8 cellular contexts compared by ENCODE assay signal in the genomic region with DNA sequence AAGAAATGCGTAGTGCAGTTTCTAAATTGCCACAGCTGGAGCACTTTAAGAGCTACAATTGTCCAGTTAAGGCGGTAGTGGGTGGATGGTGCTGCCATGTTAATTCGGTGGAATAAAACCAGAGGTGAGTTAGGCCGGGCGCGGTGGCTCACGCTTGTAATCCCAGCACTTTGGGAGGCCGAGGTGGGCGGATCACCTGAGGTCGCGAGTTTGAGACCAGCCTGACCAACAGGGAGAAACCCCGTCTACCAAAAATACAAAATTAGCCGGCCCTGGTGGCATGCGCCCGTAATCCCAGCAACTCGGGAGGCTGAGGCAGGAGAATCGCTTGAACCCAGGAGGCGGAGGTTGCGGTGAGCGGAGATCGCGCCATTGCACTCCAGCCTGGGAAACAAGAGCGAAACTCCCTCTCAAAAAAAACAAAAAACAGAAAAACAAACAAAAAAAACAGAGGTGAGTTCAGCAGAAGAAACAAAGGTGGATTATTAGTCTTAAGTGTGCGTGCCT. TPM values are rescaled to one million over a fixed set of nuclear protein-coding genes. Genes with fewer than 3 reads are reported as not detected.
DNase-seq lines count a peak whose midpoint lies in the region; ATAC-seq and TF ChIP-seq lines count a peak whose summit lies in the region.
"Not testable (repeated sequence)": the region's sequence is repeated elsewhere in the genome, so short reads cannot be mapped to it uniquely, and the experiment has no call there.

No MANE protein-coding gene starts in this region.

- not testable (repeated sequence) for H3K9me2 ChIP-seq in OCI-LY1 (ENCODE audit: low read depth, low read length)

- not testable (repeated sequence) for H3K27ac ChIP-seq in OCI-LY1 (ENCODE audit: low read depth, low read length, poor library complexity, severe bottlenecking); mesodermal cell (ENCODE audit: low read depth, low read length, severe bottlenecking)
- peak overlapping the region; percentile 76 to 87 for H3K27ac ChIP-seq in uterus

- H3K9me3 Mint-ChIP-seq in activated T-cell treated with anti-CD3 and anti-CD28 coated beads, Interleukin-2, amount 50 U/mL, for 4 hours; chondrocyte (ENCODE audit: low read depth): not testable (repeated sequence)

- TF ChIP-seq POLR2A in uterus (IDR thresholded peaks at IDR 0.05): not testable (repeated sequence)

- H4K20me1 ChIP-seq in OCI-LY1 (ENCODE audit: insufficient read depth, low read length): not testable (repeated sequence)

- H3K27me3 Mint-ChIP-seq in activated T-cell treated with anti-CD3 and anti-CD28 coated beads, Interleukin-2, amount 50 U/mL, for 4 hours (ENCODE audit: low read depth); chondrocyte (ENCODE audit: low read depth): not testable (repeated sequence)

- peaks cover 17% of the 10 kb centered on the region for H3K36me3 ChIP-seq in OCI-LY1 (ENCODE audit: insufficient read depth, low read length)
- H3K36me3 ChIP-seq in mesodermal cell (ENCODE audit: control insufficient read depth, insufficient read depth, low read length); uterus: not testable (repeated sequence)

- not testable (repeated sequence) for H3K27me3 ChIP-seq in OCI-LY1 (ENCODE audit: insufficient read depth, low read length); uterus

- intact Hi-C loops in Right ventricle myocardium inferior (cut with DNase I); uterus (cut with DNase I; ENCODE audit: low total_unique reads): not testable (repeated sequence)

- peaks cover 26% of the 10 kb centered on the region for H3K4me1 Mint-ChIP-seq in activated T-cell treated with anti-CD3 and anti-CD28 coated beads, Interleukin-2, amount 50 U/mL, for 4 hours (ENCODE audit: low read depth)
- H3K4me1 Mint-ChIP-seq in chondrocyte (ENCODE audit: low read depth): peaks cover 11% of the 10 kb centered on the region

- peaks cover 23% of the 10 kb centered on the region for H3K4me1 ChIP-seq in OCI-LY1 (ENCODE audit: insufficient read depth, low read length, severe bottlenecking)
- not testable (repeated sequence) for H3K4me1 ChIP-seq in mesodermal cell (ENCODE audit: control insufficient read depth, insufficient read depth, low read length, poor library complexity, severe bottlenecking); uterus

- 91 to 92% methylated on average over 15 to 17 of the region's 24 CpGs for WGBS in mesodermal cell (ENCODE audit: insufficient coverage in 2 of 2), 2 experiments

- not testable (repeated sequence) for H3K79me2 ChIP-seq in OCI-LY1 (ENCODE audit: insufficient read depth, low read length)

- not testable (repeated sequence) for ATAC-seq in activated T-cell treated with anti-CD3 and anti-CD28 coated beads, Interleukin-2, amount 50 U/mL, for 4 hours; Right ventricle myocardium inferior

- H3F3A ChIP-seq in OCI-LY1 (ENCODE audit: insufficient read depth, low read length): not testable (repeated sequence)

- H3K4me3 Mint-ChIP-seq in activated T-cell treated with anti-CD3 and anti-CD28 coated beads, Interleukin-2, amount 50 U/mL, for 4 hours: peak overlapping the region; percentile 97
- H3K4me3 Mint-ChIP-seq in chondrocyte (ENCODE audit: unreplicated experiment): peak overlapping the region; percentile 87

- TF ChIP-seq CTCF in OCI-LY1 (IDR thresholded peaks at IDR 0.05; ENCODE audit: low read length); chondrocyte (IDR thresholded peaks at IDR 0.05); retinal pigment epithelial cell (conservative IDR thresholded peaks at IDR 0.05; ENCODE audit: low read depth, low read length); uterus (IDR thresholded peaks at IDR 0.05): not testable (repeated sequence)

- H3K36me3 Mint-ChIP-seq in activated T-cell treated with anti-CD3 and anti-CD28 coated beads, Interleukin-2, amount 50 U/mL, for 4 hours (ENCODE audit: insufficient read depth); chondrocyte (ENCODE audit: low read depth): not testable (repeated sequence)

- peak overlapping the region; percentile 94 for H3K9ac ChIP-seq in OCI-LY1 (ENCODE audit: low read length)

- peak overlapping the region; percentile 98 for H3K4me2 ChIP-seq in OCI-LY1 (ENCODE audit: low read length)

- H3K9me3 ChIP-seq in OCI-LY1 (ENCODE audit: low read length); mesodermal cell (ENCODE audit: control insufficient read depth, low read length); uterus: not testable (repeated sequence)

- DNase-seq in activated T-cell treated with anti-CD3 and anti-CD28 coated beads, Interleukin-2, amount 50 U/mL, for 4 hours; chondrocyte (ENCODE audit: low spot score); retinal pigment epithelial cell (ENCODE audit: low read depth): not testable (repeated sequence)
- peak; percentile 41 for DNase-seq in Right ventricle myocardium inferior (ENCODE audit: missing footprints)
- peak; percentile 13 to 17 for DNase-seq in uterus

- 0 out of 2 replicates have a peak overlapping the region, but pooled peaks have one; percentile 39 for H2AFZ ChIP-seq in OCI-LY1 (ENCODE audit: low read length)

- peak overlapping the region; percentile 83; the same call in 1 of the 2 replicates for H3K4me3 ChIP-seq in GM08714 (ENCODE audit: low read length)
- peak overlapping the region; percentile 91 for H3K4me3 ChIP-seq in OCI-LY1 (ENCODE audit: low read depth, low read length, poor library complexity, severe bottlenecking)
- peak overlapping the region; percentile 87 for H3K4me3 ChIP-seq in mesodermal cell (ENCODE audit: extremely low read depth, insufficient read depth, low read length, poor library complexity, severe bottlenecking)
- peak overlapping the region; percentile 93 for H3K4me3 ChIP-seq in retinal pigment epithelial cell (ENCODE audit: low read length)
- H3K4me3 ChIP-seq in uterus: peak overlapping the region; percentile 63 to 81

- H3K27ac Mint-ChIP-seq in chondrocyte (ENCODE audit: unreplicated experiment): not testable (repeated sequence)

RNA-seq across cellular contexts. Expression of a gene that starts 0.5 kb away (rescaled TPM):
- 10 to 100 TPM; 24.1 to 28.7 (median 27.3) TPM for total RNA-seq in activated T-cell treated with anti-CD3 and anti-CD28 coated beads, Interleukin-2, amount 50 U/mL, for 4 hours
- total RNA-seq in chondrocyte (13.0 to 18.8 TPM (median 13.2 TPM) in 3 replicates), Right ventricle myocardium inferior (4.5 TPM), uterus (10 to 100 TPM; 10.2 to 36.5 (median 14.6) TPM)
- polyA plus RNA-seq in mesodermal cell (2013, experiment 1 of 2): 11.3 TPM
- 9.7 TPM for polyA plus RNA-seq in mesodermal cell (2013, experiment 2 of 2)
